In the genomic region with DNA sequence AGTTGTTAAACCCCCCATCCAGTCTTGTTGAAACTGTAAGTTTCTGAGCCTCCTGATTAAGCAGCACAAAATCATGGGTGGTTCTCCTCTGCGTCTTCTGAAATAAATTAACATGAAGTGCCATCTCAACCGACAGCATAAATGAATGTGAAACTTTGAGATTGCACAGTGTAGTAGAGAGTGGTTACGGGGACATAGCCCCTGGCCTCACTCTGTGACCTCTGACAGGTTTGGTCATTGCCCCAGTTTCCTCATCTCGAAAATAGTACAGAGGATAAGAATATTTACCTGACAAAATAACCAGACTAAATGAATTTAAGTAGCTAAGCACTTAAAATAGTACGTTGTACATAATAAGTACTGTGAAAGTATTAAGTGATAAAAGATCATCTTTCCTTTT, we compare ENCODE assay signal across 2 cellular contexts.
A peak's percentile ranks its signal among the peaks of the same experiment; 100 is the strongest.
TF ChIP-seq lines count a peak whose summit lies in the region.

No MANE protein-coding gene starts in this region.

TF ChIP-seq in liver, 16 proteins besides CTCF, POLR2A, EP300 and RAD21 (continued from another document):
- TF ChIP-seq, protein P1, sequence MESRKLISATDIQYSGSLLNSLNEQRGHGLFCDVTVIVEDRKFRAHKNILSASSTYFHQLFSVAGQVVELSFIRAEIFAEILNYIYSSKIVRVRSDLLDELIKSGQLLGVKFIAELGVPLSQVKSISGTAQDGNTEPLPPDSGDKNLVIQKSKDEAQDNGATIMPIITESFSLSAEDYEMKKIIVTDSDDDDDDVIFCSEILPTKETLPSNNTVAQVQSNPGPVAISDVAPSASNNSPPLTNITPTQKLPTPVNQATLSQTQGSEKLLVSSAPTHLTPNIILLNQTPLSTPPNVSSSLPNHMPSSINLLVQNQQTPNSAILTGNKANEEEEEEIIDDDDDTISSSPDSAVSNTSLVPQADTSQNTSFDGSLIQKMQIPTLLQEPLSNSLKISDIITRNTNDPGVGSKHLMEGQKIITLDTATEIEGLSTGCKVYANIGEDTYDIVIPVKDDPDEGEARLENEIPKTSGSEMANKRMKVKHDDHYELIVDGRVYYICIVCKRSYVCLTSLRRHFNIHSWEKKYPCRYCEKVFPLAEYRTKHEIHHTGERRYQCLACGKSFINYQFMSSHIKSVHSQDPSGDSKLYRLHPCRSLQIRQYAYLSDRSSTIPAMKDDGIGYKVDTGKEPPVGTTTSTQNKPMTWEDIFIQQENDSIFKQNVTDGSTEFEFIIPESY (IDR thresholded peaks at IDR 0.05): no peak
- TF ChIP-seq, protein P2, sequence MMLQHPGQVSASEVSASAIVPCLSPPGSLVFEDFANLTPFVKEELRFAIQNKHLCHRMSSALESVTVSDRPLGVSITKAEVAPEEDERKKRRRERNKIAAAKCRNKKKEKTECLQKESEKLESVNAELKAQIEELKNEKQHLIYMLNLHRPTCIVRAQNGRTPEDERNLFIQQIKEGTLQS (IDR thresholded peaks at IDR 0.05): no peak
- no peak for TF ChIP-seq JUND (IDR thresholded peaks at IDR 0.05)
- no peak for TF ChIP-seq HNF4G (IDR thresholded peaks at IDR 0.05)
- TF ChIP-seq SP1 (IDR thresholded peaks at IDR 0.05): no peak
- TF ChIP-seq HNF4A (conservative IDR thresholded peaks at IDR 0.05): peak in 1 of 2 donors; percentile 38
- no peak for TF ChIP-seq YY1 (IDR thresholded peaks at IDR 0.05)
- TF ChIP-seq, protein P3, sequence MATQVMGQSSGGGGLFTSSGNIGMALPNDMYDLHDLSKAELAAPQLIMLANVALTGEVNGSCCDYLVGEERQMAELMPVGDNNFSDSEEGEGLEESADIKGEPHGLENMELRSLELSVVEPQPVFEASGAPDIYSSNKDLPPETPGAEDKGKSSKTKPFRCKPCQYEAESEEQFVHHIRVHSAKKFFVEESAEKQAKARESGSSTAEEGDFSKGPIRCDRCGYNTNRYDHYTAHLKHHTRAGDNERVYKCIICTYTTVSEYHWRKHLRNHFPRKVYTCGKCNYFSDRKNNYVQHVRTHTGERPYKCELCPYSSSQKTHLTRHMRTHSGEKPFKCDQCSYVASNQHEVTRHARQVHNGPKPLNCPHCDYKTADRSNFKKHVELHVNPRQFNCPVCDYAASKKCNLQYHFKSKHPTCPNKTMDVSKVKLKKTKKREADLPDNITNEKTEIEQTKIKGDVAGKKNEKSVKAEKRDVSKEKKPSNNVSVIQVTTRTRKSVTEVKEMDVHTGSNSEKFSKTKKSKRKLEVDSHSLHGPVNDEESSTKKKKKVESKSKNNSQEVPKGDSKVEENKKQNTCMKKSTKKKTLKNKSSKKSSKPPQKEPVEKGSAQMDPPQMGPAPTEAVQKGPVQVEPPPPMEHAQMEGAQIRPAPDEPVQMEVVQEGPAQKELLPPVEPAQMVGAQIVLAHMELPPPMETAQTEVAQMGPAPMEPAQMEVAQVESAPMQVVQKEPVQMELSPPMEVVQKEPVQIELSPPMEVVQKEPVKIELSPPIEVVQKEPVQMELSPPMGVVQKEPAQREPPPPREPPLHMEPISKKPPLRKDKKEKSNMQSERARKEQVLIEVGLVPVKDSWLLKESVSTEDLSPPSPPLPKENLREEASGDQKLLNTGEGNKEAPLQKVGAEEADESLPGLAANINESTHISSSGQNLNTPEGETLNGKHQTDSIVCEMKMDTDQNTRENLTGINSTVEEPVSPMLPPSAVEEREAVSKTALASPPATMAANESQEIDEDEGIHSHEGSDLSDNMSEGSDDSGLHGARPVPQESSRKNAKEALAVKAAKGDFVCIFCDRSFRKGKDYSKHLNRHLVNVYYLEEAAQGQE (IDR thresholded peaks at IDR 0.05): no peak
- no peak for TF ChIP-seq NR2F2 (IDR thresholded peaks at IDR 0.05)
- no peak for TF ChIP-seq GABPA (IDR thresholded peaks at IDR 0.05 in 1 of 2, conservative IDR thresholded peaks at IDR 0.05 in 1 of 2)
- TF ChIP-seq FOXA1 (IDR thresholded peaks at IDR 0.05): no peak
- TF ChIP-seq TAF1 (conservative IDR thresholded peaks at IDR 0.05): no peak
- TF ChIP-seq, protein P4, sequence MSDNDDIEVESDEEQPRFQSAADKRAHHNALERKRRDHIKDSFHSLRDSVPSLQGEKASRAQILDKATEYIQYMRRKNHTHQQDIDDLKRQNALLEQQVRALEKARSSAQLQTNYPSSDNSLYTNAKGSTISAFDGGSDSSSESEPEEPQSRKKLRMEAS (IDR thresholded peaks at IDR 0.05): no peak

TF ChIP-seq in HepG2, 621 proteins besides CTCF, POLR2A, EP300 and RAD21 (continued from another document):
- TF ChIP-seq, protein P5, sequence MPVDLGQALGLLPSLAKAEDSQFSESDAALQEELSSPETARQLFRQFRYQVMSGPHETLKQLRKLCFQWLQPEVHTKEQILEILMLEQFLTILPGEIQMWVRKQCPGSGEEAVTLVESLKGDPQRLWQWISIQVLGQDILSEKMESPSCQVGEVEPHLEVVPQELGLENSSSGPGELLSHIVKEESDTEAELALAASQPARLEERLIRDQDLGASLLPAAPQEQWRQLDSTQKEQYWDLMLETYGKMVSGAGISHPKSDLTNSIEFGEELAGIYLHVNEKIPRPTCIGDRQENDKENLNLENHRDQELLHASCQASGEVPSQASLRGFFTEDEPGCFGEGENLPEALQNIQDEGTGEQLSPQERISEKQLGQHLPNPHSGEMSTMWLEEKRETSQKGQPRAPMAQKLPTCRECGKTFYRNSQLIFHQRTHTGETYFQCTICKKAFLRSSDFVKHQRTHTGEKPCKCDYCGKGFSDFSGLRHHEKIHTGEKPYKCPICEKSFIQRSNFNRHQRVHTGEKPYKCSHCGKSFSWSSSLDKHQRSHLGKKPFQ (CRISPR knock-in tag; IDR thresholded peaks at IDR 0.05; ENCODE audit: insufficient replicate concordance): no peak
- TF ChIP-seq ZNF746 (CRISPR knock-in tag; IDR thresholded peaks at IDR 0.05) (no peak), RELA (CRISPR knock-in tag; IDR thresholded peaks at IDR 0.05) (no peak), ZFYVE20 (CRISPR knock-in tag; IDR thresholded peaks at IDR 0.05; ENCODE audit: borderline replicate concordance, low read depth) (no peak), TBX3 (IDR thresholded peaks at IDR 0.05; ENCODE audit: borderline replicate concordance) (no peak), FOXK2 (IDR thresholded peaks at IDR 0.05) (no peak), TP53 (CRISPR knock-in tag; conservative IDR thresholded peaks at IDR 0.05) (no peak), KDM5A (IDR thresholded peaks at IDR 0.05; ENCODE audit: borderline replicate concordance, low read length) (no peak), NFE2 (CRISPR knock-in tag; IDR thresholded peaks at IDR 0.05) (no peak), GLI4 (CRISPR knock-in tag; IDR thresholded peaks at IDR 0.05; ENCODE audit: borderline replicate concordance) (no peak)
- TF ChIP-seq, protein P6, sequence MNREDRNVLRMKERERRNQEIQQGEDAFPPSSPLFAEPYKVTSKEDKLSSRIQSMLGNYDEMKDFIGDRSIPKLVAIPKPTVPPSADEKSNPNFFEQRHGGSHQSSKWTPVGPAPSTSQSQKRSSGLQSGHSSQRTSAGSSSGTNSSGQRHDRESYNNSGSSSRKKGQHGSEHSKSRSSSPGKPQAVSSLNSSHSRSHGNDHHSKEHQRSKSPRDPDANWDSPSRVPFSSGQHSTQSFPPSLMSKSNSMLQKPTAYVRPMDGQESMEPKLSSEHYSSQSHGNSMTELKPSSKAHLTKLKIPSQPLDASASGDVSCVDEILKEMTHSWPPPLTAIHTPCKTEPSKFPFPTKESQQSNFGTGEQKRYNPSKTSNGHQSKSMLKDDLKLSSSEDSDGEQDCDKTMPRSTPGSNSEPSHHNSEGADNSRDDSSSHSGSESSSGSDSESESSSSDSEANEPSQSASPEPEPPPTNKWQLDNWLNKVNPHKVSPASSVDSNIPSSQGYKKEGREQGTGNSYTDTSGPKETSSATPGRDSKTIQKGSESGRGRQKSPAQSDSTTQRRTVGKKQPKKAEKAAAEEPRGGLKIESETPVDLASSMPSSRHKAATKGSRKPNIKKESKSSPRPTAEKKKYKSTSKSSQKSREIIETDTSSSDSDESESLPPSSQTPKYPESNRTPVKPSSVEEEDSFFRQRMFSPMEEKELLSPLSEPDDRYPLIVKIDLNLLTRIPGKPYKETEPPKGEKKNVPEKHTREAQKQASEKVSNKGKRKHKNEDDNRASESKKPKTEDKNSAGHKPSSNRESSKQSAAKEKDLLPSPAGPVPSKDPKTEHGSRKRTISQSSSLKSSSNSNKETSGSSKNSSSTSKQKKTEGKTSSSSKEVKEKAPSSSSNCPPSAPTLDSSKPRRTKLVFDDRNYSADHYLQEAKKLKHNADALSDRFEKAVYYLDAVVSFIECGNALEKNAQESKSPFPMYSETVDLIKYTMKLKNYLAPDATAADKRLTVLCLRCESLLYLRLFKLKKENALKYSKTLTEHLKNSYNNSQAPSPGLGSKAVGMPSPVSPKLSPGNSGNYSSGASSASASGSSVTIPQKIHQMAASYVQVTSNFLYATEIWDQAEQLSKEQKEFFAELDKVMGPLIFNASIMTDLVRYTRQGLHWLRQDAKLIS (CRISPR knock-in tag; IDR thresholded peaks at IDR 0.05): no peak
- TF ChIP-seq, protein P7, sequence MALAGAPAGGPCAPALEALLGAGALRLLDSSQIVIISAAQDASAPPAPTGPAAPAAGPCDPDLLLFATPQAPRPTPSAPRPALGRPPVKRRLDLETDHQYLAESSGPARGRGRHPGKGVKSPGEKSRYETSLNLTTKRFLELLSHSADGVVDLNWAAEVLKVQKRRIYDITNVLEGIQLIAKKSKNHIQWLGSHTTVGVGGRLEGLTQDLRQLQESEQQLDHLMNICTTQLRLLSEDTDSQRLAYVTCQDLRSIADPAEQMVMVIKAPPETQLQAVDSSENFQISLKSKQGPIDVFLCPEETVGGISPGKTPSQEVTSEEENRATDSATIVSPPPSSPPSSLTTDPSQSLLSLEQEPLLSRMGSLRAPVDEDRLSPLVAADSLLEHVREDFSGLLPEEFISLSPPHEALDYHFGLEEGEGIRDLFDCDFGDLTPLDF (CRISPR knock-in tag; IDR thresholded peaks at IDR 0.05): no peak
- TF ChIP-seq, protein P8, sequence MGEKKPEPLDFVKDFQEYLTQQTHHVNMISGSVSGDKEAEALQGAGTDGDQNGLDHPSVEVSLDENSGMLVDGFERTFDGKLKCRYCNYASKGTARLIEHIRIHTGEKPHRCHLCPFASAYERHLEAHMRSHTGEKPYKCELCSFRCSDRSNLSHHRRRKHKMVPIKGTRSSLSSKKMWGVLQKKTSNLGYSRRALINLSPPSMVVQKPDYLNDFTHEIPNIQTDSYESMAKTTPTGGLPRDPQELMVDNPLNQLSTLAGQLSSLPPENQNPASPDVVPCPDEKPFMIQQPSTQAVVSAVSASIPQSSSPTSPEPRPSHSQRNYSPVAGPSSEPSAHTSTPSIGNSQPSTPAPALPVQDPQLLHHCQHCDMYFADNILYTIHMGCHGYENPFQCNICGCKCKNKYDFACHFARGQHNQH (CRISPR knock-in tag; IDR thresholded peaks at IDR 0.05): no peak
- TF ChIP-seq, protein P9, sequence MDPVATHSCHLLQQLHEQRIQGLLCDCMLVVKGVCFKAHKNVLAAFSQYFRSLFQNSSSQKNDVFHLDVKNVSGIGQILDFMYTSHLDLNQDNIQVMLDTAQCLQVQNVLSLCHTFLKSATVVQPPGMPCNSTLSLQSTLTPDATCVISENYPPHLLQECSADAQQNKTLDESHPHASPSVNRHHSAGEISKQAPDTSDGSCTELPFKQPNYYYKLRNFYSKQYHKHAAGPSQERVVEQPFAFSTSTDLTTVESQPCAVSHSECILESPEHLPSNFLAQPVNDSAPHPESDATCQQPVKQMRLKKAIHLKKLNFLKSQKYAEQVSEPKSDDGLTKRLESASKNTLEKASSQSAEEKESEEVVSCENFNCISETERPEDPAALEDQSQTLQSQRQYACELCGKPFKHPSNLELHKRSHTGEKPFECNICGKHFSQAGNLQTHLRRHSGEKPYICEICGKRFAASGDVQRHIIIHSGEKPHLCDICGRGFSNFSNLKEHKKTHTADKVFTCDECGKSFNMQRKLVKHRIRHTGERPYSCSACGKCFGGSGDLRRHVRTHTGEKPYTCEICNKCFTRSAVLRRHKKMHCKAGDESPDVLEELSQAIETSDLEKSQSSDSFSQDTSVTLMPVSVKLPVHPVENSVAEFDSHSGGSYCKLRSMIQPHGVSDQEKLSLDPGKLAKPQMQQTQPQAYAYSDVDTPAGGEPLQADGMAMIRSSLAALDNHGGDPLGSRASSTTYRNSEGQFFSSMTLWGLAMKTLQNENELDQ (CRISPR knock-in tag; IDR thresholded peaks at IDR 0.05; ENCODE audit: borderline replicate concordance): no peak
